In genomic region chr1:211607752-211608478, GRCh38 we compare ENCODE assay signal across 16 cellular contexts. TPM values are rescaled to one million over a fixed set of nuclear protein-coding genes. Genes with fewer than 3 reads are reported as not detected.
A peak's percentile ranks its signal among the peaks of the same experiment; 100 is the strongest.
DNase-seq lines count a peak whose midpoint lies in the region; ATAC-seq and TF ChIP-seq lines count a peak whose summit lies in the region.
"Had no signal": no experiment of that assay in that cellular context is flagged by ENCODE, and none has a peak within 500 bp of the region (broad histone marks: within the 10 kb centered on the region; RNA-seq: fewer than 3 reads in every experiment).

No MANE protein-coding gene starts in this region.

- no peaks in the 10 kb centered on the region for H3K36me3 Mint-ChIP-seq in activated CD8-positive, alpha-beta T cell treated with anti-CD3 and anti-CD28 coated beads, Interleukin-2, amount 10 ng/mL, durations not matched to agents 7 days and 5 days (ENCODE audit: low read depth)
- no peaks in the 10 kb centered on the region for H3K36me3 Mint-ChIP-seq in activated CD8-positive, alpha-beta T cell treated with anti-CD3 and anti-CD28 coated beads for 36 hours (ENCODE audit: low read depth)
- H3K36me3 Mint-ChIP-seq in activated T-helper 17 cell treated with anti-CD3 and anti-CD28 coated beads, Interleukin-2, amount 50 U/mL, for 72 hours (ENCODE audit: low read depth): no peaks in the 10 kb centered on the region
- H3K36me3 Mint-ChIP-seq in memory B cell (no peaks in the 10 kb centered on the region), WTC11 (no peaks in the 10 kb centered on the region)

- H3K79me2 ChIP-seq in smooth muscle cell (ENCODE audit: low read depth): no peaks in the 10 kb centered on the region

- no peak overlapping the region for H3K4me2 ChIP-seq in smooth muscle cell

- H3K4me1 Mint-ChIP-seq in activated CD8-positive, alpha-beta T cell treated with anti-CD3 and anti-CD28 coated beads, Interleukin-2, amount 10 ng/mL, durations not matched to agents 7 days and 5 days (ENCODE audit: low read depth): peaks cover 23% of the 10 kb centered on the region
- peaks cover 17% of the 10 kb centered on the region for H3K4me1 Mint-ChIP-seq in activated CD8-positive, alpha-beta T cell treated with anti-CD3 and anti-CD28 coated beads for 36 hours (ENCODE audit: low read depth)
- H3K4me1 Mint-ChIP-seq in activated T-helper 17 cell treated with anti-CD3 and anti-CD28 coated beads, Interleukin-2, amount 50 U/mL, for 72 hours: peaks cover 7% of the 10 kb centered on the region
- peaks cover 24% of the 10 kb centered on the region for H3K4me1 Mint-ChIP-seq in memory B cell
- 0 out of 2 replicates have a peak, but pooled peaks cover 6% of the 10 kb centered on the region for H3K4me1 Mint-ChIP-seq in WTC11

- CTCF ChIA-PET in activated CD8-positive, alpha-beta T cell treated with anti-CD3 and anti-CD28 coated beads, Interleukin-2, amount 10 ng/mL, durations not matched to agents 7 days and 5 days (lab: Charles Lee): interaction anchor here (0.9 to 1.0 kb wide), 2 partner anchors 86 to 848 kb away, joined by 3 read pairs; no protein-coding TSS in a partner anchor
- CTCF ChIA-PET in activated CD8-positive, alpha-beta T cell treated with anti-CD3 and anti-CD28 coated beads for 36 hours (lab: Charles Lee): interaction anchor here (1.0 to 1.5 kb wide), 2 partner anchors 19 to 24 kb away, joined by 3 to 5 read pairs; no protein-coding TSS in a partner anchor
- CTCF ChIA-PET in WTC11 (lab: Charles Lee): no interaction called here

- no peak for TF ChIP-seq CTCF in activated CD8-positive, alpha-beta T cell treated with anti-CD3 and anti-CD28 coated beads for 36 hours (IDR thresholded peaks at IDR 0.05)
- TF ChIP-seq CTCF in upper lobe of left lung (IDR thresholded peaks at IDR 0.05) (no peak), WTC11 (IDR thresholded peaks at IDR 0.05) (no peak), smooth muscle cell (IDR thresholded peaks at IDR 0.05; ENCODE audit: borderline replicate concordance, insufficient read depth, poor library complexity, severe bottlenecking) (no peak)

- H4K20me1 ChIP-seq in smooth muscle cell (ENCODE audit: low read depth): no peaks in the 10 kb centered on the region

- H3K27ac ChIP-seq in upper lobe of left lung (peak overlapping the region; percentile 59 to 80 (median 75)), smooth muscle cell (ENCODE audit: low read depth) (no peak overlapping the region)
- H3K27ac ChIP-seq: tibial artery had no signal

- H3F3A ChIP-seq in smooth muscle cell (ENCODE audit: low read depth): peaks cover 3% of the 10 kb centered on the region

- H3K4me3 ChIP-seq in upper lobe of left lung (no peak overlapping the region), smooth muscle cell (no peak overlapping the region)
- H3K4me3 ChIP-seq: body of pancreas, colonic mucosa, tibial artery had no signal

- H3K27me3 ChIP-seq in upper lobe of left lung: no peaks in the 10 kb centered on the region
- no peaks in the 10 kb centered on the region for H3K27me3 ChIP-seq in smooth muscle cell (ENCODE audit: low read depth)
- H3K27me3 ChIP-seq: body of pancreas, colonic mucosa, tibial artery had no signal

- intact Hi-C loops in activated CD8-positive, alpha-beta T cell treated with anti-CD3 and anti-CD28 coated beads for 36 hours (cut with micrococcal nuclease): no loop called here

- no peak for TF ChIP-seq POLR2A in upper lobe of left lung (IDR thresholded peaks at IDR 0.05)

- WGBS in upper lobe of left lung, 2 donors: 85 to 91% methylated on average over 6 of the region's 6 CpGs
- 91% methylated on average over 6 of the region's 6 CpGs for WGBS in smooth muscle cell (ENCODE audit: low lambda C conversion rate)

- no peak for TF ChIP-seq EP300 in upper lobe of left lung (IDR thresholded peaks at IDR 0.05)

- H3K9me3 Mint-ChIP-seq in activated CD8-positive, alpha-beta T cell treated with anti-CD3 and anti-CD28 coated beads, Interleukin-2, amount 10 ng/mL, durations not matched to agents 7 days and 5 days (ENCODE audit: insufficient read depth): no peaks in the 10 kb centered on the region
- H3K9me3 Mint-ChIP-seq in activated CD8-positive, alpha-beta T cell treated with anti-CD3 and anti-CD28 coated beads for 36 hours: no peaks in the 10 kb centered on the region
- no peaks in the 10 kb centered on the region for H3K9me3 Mint-ChIP-seq in activated T-helper 17 cell treated with anti-CD3 and anti-CD28 coated beads, Interleukin-2, amount 50 U/mL, for 72 hours
- H3K9me3 Mint-ChIP-seq in memory B cell (no peaks in the 10 kb centered on the region), WTC11 (no peaks in the 10 kb centered on the region)
- H3K9me3 Mint-ChIP-seq: activated naive CD4-positive, alpha-beta T cell treated with anti-CD3 and anti-CD28 coated beads for 36 hours had no signal

- H3K9ac ChIP-seq in smooth muscle cell (ENCODE audit: low read depth): no peak overlapping the region

- H3K4me1 ChIP-seq in upper lobe of left lung (peaks cover 0 to 10% (median 7%) of the 10 kb centered on the region in 4 donors), smooth muscle cell (ENCODE audit: low read depth) (no peaks in the 10 kb centered on the region)
- H3K4me1 ChIP-seq: colonic mucosa had no signal

- H3K36me3 ChIP-seq in upper lobe of left lung (no peaks in the 10 kb centered on the region), smooth muscle cell (ENCODE audit: low read depth) (no peaks in the 10 kb centered on the region)
- H3K36me3 ChIP-seq: colonic mucosa, tibial artery had no signal

- H3K27me3 Mint-ChIP-seq in activated CD8-positive, alpha-beta T cell treated with anti-CD3 and anti-CD28 coated beads, Interleukin-2, amount 10 ng/mL, durations not matched to agents 7 days and 5 days (ENCODE audit: low read depth): peaks cover 4% of the 10 kb centered on the region
- peaks cover 2% of the 10 kb centered on the region for H3K27me3 Mint-ChIP-seq in activated CD8-positive, alpha-beta T cell treated with anti-CD3 and anti-CD28 coated beads for 36 hours
- H3K27me3 Mint-ChIP-seq in activated T-helper 17 cell treated with anti-CD3 and anti-CD28 coated beads, Interleukin-2, amount 50 U/mL, for 72 hours: peaks cover 3% of the 10 kb centered on the region
- H3K27me3 Mint-ChIP-seq in memory B cell (no peaks in the 10 kb centered on the region), WTC11 (ENCODE audit: low read depth) (no peaks in the 10 kb centered on the region)

- DNase-seq in activated CD8-positive, alpha-beta T cell treated with anti-CD3 and anti-CD28 coated beads, Interleukin-2, amount 10 ng/mL, durations not matched to agents 7 days and 5 days: no peak
- DNase-seq in activated CD8-positive, alpha-beta T cell treated with anti-CD3 and anti-CD28 coated beads for 36 hours: no peak
- DNase-seq in memory B cell (ENCODE audit: low spot score in 2 of 2): no peak
- DNase-seq in upper lobe of left lung: no peak
- DNase-seq in WTC11 (ENCODE audit: low spot score): no peak
- no peak for DNase-seq in SW 1271 (lab: John Stamatoyannopoulos, UW)
- DNase-seq in smooth muscle cell (lab: John Stamatoyannopoulos, UW; ENCODE audit: unreplicated experiment): no peak
- DNase-seq: activated naive CD4-positive, alpha-beta T cell treated with anti-CD3 and anti-CD28 coated beads for 36 hours; body of pancreas; colonic mucosa; foreskin fibroblast; left cardiac atrium; NCI-H2029 treated with DMSO at 0.1 percent for 48 hours; NCI-H510A; tibial artery had no signal

- H2AFZ ChIP-seq in smooth muscle cell (ENCODE audit: low read depth): no peak overlapping the region

- H3K27ac Mint-ChIP-seq in activated CD8-positive, alpha-beta T cell treated with anti-CD3 and anti-CD28 coated beads, Interleukin-2, amount 10 ng/mL, durations not matched to agents 7 days and 5 days: peak overlapping the region; percentile 22
- H3K27ac Mint-ChIP-seq in activated CD8-positive, alpha-beta T cell treated with anti-CD3 and anti-CD28 coated beads for 36 hours: no peak overlapping the region
- no peak overlapping the region for H3K27ac Mint-ChIP-seq in activated T-helper 17 cell treated with anti-CD3 and anti-CD28 coated beads, Interleukin-2, amount 50 U/mL, for 72 hours
- H3K27ac Mint-ChIP-seq in memory B cell (peak overlapping the region; percentile 95), WTC11 (no peak overlapping the region)
- H3K27ac Mint-ChIP-seq: activated naive CD4-positive, alpha-beta T cell treated with anti-CD3 and anti-CD28 coated beads for 36 hours had no signal

- no peak for ATAC-seq in activated CD8-positive, alpha-beta T cell treated with anti-CD3 and anti-CD28 coated beads, Interleukin-2, amount 10 ng/mL, durations not matched to agents 7 days and 5 days
- ATAC-seq in activated CD8-positive, alpha-beta T cell treated with anti-CD3 and anti-CD28 coated beads for 36 hours: no peak
- ATAC-seq in activated T-helper 17 cell treated with anti-CD3 and anti-CD28 coated beads, Interleukin-2, amount 50 U/mL, for 72 hours (replicated peaks): no peak
- no peak for ATAC-seq in memory B cell (ENCODE audit: low read depth)
- no peak for ATAC-seq in upper lobe of left lung (ENCODE audit: low FRiP score in 2 of 2)
- ATAC-seq in WTC11: no peak
- ATAC-seq: body of pancreas had no signal

- H3K9me3 ChIP-seq in upper lobe of left lung: no peaks in the 10 kb centered on the region
- no peaks in the 10 kb centered on the region for H3K9me3 ChIP-seq in smooth muscle cell (replicated peaks; ENCODE audit: low read depth)
- H3K9me3 ChIP-seq: body of pancreas, colonic mucosa, tibial artery had no signal

- no peak overlapping the region for H3K4me3 Mint-ChIP-seq in activated CD8-positive, alpha-beta T cell treated with anti-CD3 and anti-CD28 coated beads, Interleukin-2, amount 10 ng/mL, durations not matched to agents 7 days and 5 days
- no peak overlapping the region for H3K4me3 Mint-ChIP-seq in activated CD8-positive, alpha-beta T cell treated with anti-CD3 and anti-CD28 coated beads for 36 hours
- peak overlapping the region; percentile 82 for H3K4me3 Mint-ChIP-seq in activated T-helper 17 cell treated with anti-CD3 and anti-CD28 coated beads, Interleukin-2, amount 50 U/mL, for 72 hours
- H3K4me3 Mint-ChIP-seq in memory B cell: peak overlapping the region; percentile 52
- no peak overlapping the region for H3K4me3 Mint-ChIP-seq in WTC11

- POLR2A ChIA-PET in activated CD8-positive, alpha-beta T cell treated with anti-CD3 and anti-CD28 coated beads, Interleukin-2, amount 10 ng/mL, durations not matched to agents 7 days and 5 days (lab: Charles Lee): no interaction called here
- POLR2A ChIA-PET in activated CD8-positive, alpha-beta T cell treated with anti-CD3 and anti-CD28 coated beads for 36 hours (lab: Charles Lee): interaction anchor here (1.2 kb wide), 1 partner anchor 31 kb away, joined by 4 read pairs; no protein-coding TSS in a partner anchor
- POLR2A ChIA-PET in WTC11 (lab: Charles Lee): no interaction called here

RNA-seq across cellular contexts. Expression of gene SLC30A1, which starts 29.0 kb away (rescaled TPM):
- 10 to 100 TPM; 14.5 to 15.6 TPM for total RNA-seq in activated CD8-positive, alpha-beta T cell treated with anti-CD3 and anti-CD28 coated beads, Interleukin-2, amount 10 ng/mL, durations not matched to agents 7 days and 5 days
- 1 to 10 TPM; 6.2 to 7.2 TPM for total RNA-seq in activated CD8-positive, alpha-beta T cell treated with anti-CD3 and anti-CD28 coated beads for 36 hours
- under 1 TPM; 0.29 to 0.76 TPM for total RNA-seq in activated T-helper 17 cell treated with anti-CD3 and anti-CD28 coated beads, Interleukin-2, amount 50 U/mL, for 72 hours
- total RNA-seq in upper lobe of left lung: 10 to 100 TPM in 4 of 6 donors, 1 to 10 TPM in 2; 3.1 to 19.2 (median 13.2) TPM
- 20.0 to 26.9 TPM (median 25.3 TPM) in 3 replicates for total RNA-seq in WTC11 (2021)
- total RNA-seq in smooth muscle cell: 19.0 and 20.6 TPM in 2 replicates
- 6.8 and 8.0 TPM in 2 replicates for polyA plus RNA-seq in smooth muscle cell

Comparison
In these comparisons a context has a peak if more than half of its experiments do, and no peak if none do; other contexts are left out.
1. H3K27ac Mint-ChIP-seq: peak in activated CD8-positive, alpha-beta T cell treated with anti-CD3 and anti-CD28 coated beads, Interleukin-2, amount 10 ng/mL, durations not matched to agents 7 days and 5 days (single experiment) and memory B cell (single experiment); none in activated CD8-positive, alpha-beta T cell treated with anti-CD3 and anti-CD28 coated beads for 36 hours (single experiment), activated T-helper 17 cell treated with anti-CD3 and anti-CD28 coated beads, Interleukin-2, amount 50 U/mL, for 72 hours (single experiment) and WTC11 (single experiment).
2. H3K4me3 Mint-ChIP-seq: peak in activated T-helper 17 cell treated with anti-CD3 and anti-CD28 coated beads, Interleukin-2, amount 50 U/mL, for 72 hours (single experiment) and memory B cell (single experiment); none in activated CD8-positive, alpha-beta T cell treated with anti-CD3 and anti-CD28 coated beads, Interleukin-2, amount 10 ng/mL, durations not matched to agents 7 days and 5 days (single experiment), activated CD8-positive, alpha-beta T cell treated with anti-CD3 and anti-CD28 coated beads for 36 hours (single experiment) and WTC11 (single experiment).